Comparison of ENCODE assay signal across 8 cellular contexts in the genomic region with DNA sequence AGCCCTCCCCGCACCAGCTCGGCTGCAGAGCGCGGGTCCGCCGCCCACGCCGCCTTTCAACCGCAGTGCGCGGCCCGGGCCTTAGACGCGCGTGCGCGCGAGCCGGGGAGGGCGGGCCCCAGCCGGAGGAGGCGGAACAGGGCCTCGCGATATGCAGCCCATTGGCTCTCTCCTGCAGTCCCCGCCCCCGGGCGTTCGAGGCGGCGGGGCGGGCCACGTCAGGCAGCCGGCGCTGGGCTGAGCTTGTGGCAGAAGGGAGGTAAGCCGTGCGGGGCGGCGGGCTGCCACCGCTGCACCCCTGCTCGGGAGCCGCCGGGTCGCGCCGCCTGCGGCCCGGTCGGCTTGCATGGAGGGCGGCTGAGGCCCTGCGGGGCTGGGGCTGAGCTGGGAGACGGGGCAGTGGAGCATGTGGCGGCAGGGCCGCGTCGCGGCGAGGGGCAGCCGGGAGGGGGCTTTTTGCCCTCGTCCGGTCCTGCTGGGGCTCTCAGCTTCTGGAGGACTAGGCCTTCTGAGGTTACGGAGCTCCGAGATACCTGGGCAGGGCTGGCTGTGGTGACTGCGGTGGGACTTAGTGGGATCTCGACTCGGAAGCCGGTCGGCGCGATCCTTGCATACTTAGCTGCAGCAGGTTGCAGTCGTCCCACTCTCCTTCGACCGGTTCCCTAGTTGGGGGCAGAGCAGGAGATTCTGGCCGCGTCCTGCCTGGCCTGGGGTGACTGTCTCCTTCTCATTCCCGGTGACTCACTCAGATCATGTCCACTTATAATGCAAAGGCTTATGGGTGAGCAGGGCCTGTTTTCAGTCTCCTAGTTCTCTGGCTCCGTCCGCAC. TPM values are rescaled to one million over a fixed set of nuclear protein-coding genes. Genes with fewer than 3 reads are reported as not detected.
A peak's percentile ranks its signal among the peaks of the same experiment; 100 is the strongest.
DNase-seq lines count a peak whose midpoint lies in the region; ATAC-seq and TF ChIP-seq lines count a peak whose summit lies in the region.

A gene with protein sequence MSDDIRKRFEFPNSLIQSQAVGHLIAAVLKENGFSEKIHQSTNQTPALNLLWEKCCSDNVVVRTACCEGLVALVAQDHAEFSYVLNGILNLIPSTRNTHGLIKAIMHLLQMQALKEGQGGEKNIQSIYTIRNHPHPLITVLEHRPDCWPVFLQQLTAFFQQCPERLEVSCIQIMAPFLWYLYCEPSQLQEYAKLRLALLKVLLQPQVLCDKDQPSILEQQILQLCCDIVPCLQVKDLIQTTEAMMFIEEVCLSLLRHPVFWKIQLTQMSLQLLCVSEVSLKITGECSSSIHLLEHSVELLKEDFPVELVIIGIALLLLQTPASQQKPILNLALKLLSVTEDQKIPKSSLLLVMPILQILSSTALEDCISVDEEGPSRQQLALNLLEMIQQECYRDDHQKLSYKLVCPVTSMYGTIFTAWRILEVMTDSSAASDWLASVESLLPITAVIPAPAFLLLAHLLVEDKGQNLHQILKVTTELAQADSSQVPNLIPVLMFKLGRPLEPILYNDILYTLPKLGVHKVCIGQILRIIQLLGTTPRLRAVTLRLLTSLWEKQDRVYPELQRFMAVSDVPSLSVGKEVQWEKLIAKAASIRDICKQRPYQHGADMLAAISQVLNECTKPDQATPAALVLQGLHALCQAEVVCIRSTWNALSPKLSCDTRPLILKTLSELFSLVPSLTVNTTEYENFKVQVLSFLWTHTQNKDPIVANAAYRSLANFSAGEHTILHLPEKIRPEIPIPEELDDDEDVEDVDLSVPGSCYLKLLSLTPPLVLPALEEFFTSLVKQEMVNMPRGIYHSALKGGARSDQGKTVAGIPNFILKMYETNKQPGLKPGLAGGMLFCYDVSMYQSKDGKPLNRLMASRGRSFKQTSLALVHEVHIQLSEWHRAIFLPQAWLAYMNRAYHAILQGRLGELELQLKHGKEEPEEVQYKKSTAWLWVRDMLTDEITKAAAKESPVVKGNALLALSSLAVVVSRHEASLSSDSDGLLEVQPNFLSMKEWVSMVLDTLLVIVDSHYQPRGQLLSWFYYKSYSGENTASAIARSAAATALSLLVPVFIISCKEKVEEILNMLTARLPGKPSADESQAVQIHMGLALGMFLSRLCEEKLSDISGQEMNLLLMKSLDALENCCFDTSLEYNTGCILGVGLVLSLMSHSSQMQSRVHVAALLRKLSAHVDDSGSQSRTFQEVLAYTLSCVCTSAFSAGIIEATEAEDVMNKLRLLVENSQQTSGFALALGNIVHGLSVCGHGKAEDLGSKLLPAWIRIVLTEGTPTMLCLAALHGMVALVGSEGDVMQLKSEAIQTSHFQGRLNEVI (N-terminal part only) (plus strand): TSS at position 225 of the 830 bp plus-strand sequence. CDS start 31,095 bp downstream, outside the sequence.

- peak within 1 kb of the TSS; percentile 69 for H3K14ac ChIP-seq in trophoblast cell (ENCODE audit: low read length)

- peaks cover 4% of the 10 kb centered on the region for H3K79me2 ChIP-seq in trophoblast cell (ENCODE audit: control insufficient read depth, insufficient read depth, low read length, poor library complexity)

- H3K9ac ChIP-seq in trophoblast cell (ENCODE audit: low read length), result peak within 1 kb of the TSS; percentile 92

- H3K79me1 ChIP-seq in trophoblast cell (ENCODE audit: low read length), result peaks cover 7% of the 10 kb centered on the region

- H3K27ac ChIP-seq in cardiac muscle cell (peak within 1 kb of the TSS; percentile 90), trophoblast cell (ENCODE audit: low read depth, low read length) (peak within 1 kb of the TSS; percentile 85), transverse colon (peak within 1 kb of the TSS; percentile 91 to 98 (median 95))

- H3K9me3 Mint-ChIP-seq in HFFc6, result no peaks in the 10 kb centered on the region
- no peaks in the 10 kb centered on the region for H3K9me3 Mint-ChIP-seq in activated naive CD8-positive, alpha-beta T cell treated with anti-CD3 and anti-CD28 coated beads, Interleukin-2, amount 50 U/mL, for 24 hours

- H3K36me3 Mint-ChIP-seq in HFFc6 (ENCODE audit: low read depth), result no peaks in the 10 kb centered on the region
- no peaks in the 10 kb centered on the region for H3K36me3 Mint-ChIP-seq in activated naive CD8-positive, alpha-beta T cell treated with anti-CD3 and anti-CD28 coated beads, Interleukin-2, amount 50 U/mL, for 24 hours (ENCODE audit: low read depth)

- H3K36me3 ChIP-seq in GM06990 (ENCODE audit: control insufficient read depth, insufficient read depth, low read length) (no peaks in the 10 kb centered on the region), cardiac muscle cell (no peaks in the 10 kb centered on the region), trophoblast cell (ENCODE audit: control insufficient read depth in 1 of 2, insufficient read depth in 2 of 2, low read length in 2 of 2) (no peaks in the 10 kb centered on the region), transverse colon (no peaks in the 10 kb centered on the region)

- 0 out of 2 replicates have a peak, but pooled peaks cover 2% of the 10 kb centered on the region for H3K27me3 Mint-ChIP-seq in HFFc6 (ENCODE audit: insufficient read depth)
- H3K27me3 Mint-ChIP-seq in activated naive CD8-positive, alpha-beta T cell treated with anti-CD3 and anti-CD28 coated beads, Interleukin-2, amount 50 U/mL, for 24 hours, result no peaks in the 10 kb centered on the region

- H3K27me3 ChIP-seq in GM06990 (replicated peaks; ENCODE audit: control insufficient read depth, insufficient read depth, low read length), result no peaks in the 10 kb centered on the region
- H3K27me3 ChIP-seq in cardiac muscle cell, result no peaks in the 10 kb centered on the region
- H3K27me3 ChIP-seq in trophoblast cell (ENCODE audit: insufficient read depth, low read length), result no peaks in the 10 kb centered on the region
- no peaks in the 10 kb centered on the region for H3K27me3 ChIP-seq in transverse colon

- TF ChIP-seq POLR2A in NB4 (IDR thresholded peaks at IDR 0.05; ENCODE audit: extremely low read depth, insufficient read length), result peak; percentile 97
- TF ChIP-seq POLR2A in transverse colon (IDR thresholded peaks at IDR 0.05), result peak; percentile 88

- H3K4me2 ChIP-seq in trophoblast cell (ENCODE audit: low read length), result peak within 1 kb of the TSS; percentile 75

- peak within 1 kb of the TSS; percentile 95 for H3K27ac Mint-ChIP-seq in HFFc6
- H3K27ac Mint-ChIP-seq in activated naive CD8-positive, alpha-beta T cell treated with anti-CD3 and anti-CD28 coated beads, Interleukin-2, amount 50 U/mL, for 24 hours, result peak within 1 kb of the TSS; percentile 76

- H3K4me1 Mint-ChIP-seq in HFFc6 (ENCODE audit: low read depth), result peaks cover 16% of the 10 kb centered on the region
- H3K4me1 Mint-ChIP-seq in activated naive CD8-positive, alpha-beta T cell treated with anti-CD3 and anti-CD28 coated beads, Interleukin-2, amount 50 U/mL, for 24 hours, result peaks cover 32% of the 10 kb centered on the region

- peak; percentile 99 for ATAC-seq in activated naive CD8-positive, alpha-beta T cell treated with anti-CD3 and anti-CD28 coated beads, Interleukin-2, amount 50 U/mL, for 24 hours

- H3K4me3 Mint-ChIP-seq in HFFc6, result peak within 1 kb of the TSS; percentile 92
- peak within 1 kb of the TSS; percentile 87 for H3K4me3 Mint-ChIP-seq in activated naive CD8-positive, alpha-beta T cell treated with anti-CD3 and anti-CD28 coated beads, Interleukin-2, amount 50 U/mL, for 24 hours

- in situ Hi-C loops in transverse colon (cut with MboI; ENCODE audit: low pct_ligation_motif_present in 1 of 4, low pct_unique_long_range_greater_than_20kb in 1 of 4, low sequenced_read_pairs in 3 of 4), result no loop called here

- peak; percentile 98 for DNase-seq in GM06990 (ENCODE audit: extremely low read depth, insufficient read length)
- DNase-seq in HFFc6, result peak; percentile 92
- peak; percentile 100 for DNase-seq in NB4 (ENCODE audit: low read depth)
- DNase-seq in SKM-1 (lab: John Stamatoyannopoulos, UW; ENCODE audit: unreplicated experiment), result peak; percentile 92
- peak; percentile 96 for DNase-seq in activated naive CD8-positive, alpha-beta T cell treated with anti-CD3 and anti-CD28 coated beads, Interleukin-2, amount 50 U/mL, for 24 hours
- peak; percentile 97 to 98 for DNase-seq in cardiac muscle cell (ENCODE audit: low read depth in 1 of 2, low spot score in 1 of 2)
- peak; percentile 98 for DNase-seq in trophoblast cell
- peak; percentile 97 for DNase-seq in transverse colon

- H4K91ac ChIP-seq in trophoblast cell (ENCODE audit: low read depth, low read length), result peak within 1 kb of the TSS; percentile 80

- peak within 1 kb of the TSS; percentile 21 for H2AK5ac ChIP-seq in trophoblast cell (ENCODE audit: low read length)

- H3K18ac ChIP-seq in trophoblast cell (ENCODE audit: low read length), result peak within 1 kb of the TSS; percentile 82

- peak within 1 kb of the TSS; percentile 58 for H3K4ac ChIP-seq in trophoblast cell (ENCODE audit: low read depth, low read length)

- H3K23ac ChIP-seq in trophoblast cell (ENCODE audit: low read length), result no peak within 1 kb of the TSS

- no CpG with 5 or more reads among the region's 77 CpGs for WGBS in trophoblast cell (ENCODE audit: extremely low coverage, insufficient coverage, insufficient read length)
- 1% methylated on average over 71 of the region's 77 CpGs; no CpG with 5 or more reads in 1 of the 2 donors for WGBS in transverse colon (ENCODE audit: low coverage in 1 of 2), 2 donors

- TF ChIP-seq EP300 in transverse colon (IDR thresholded peaks at IDR 0.05; ENCODE audit: low read depth), result no peak

- H2BK5ac ChIP-seq in trophoblast cell (ENCODE audit: low read depth, low read length, poor library complexity), result peak within 1 kb of the TSS; percentile 81

- H3K4me1 ChIP-seq in cardiac muscle cell (ENCODE audit: low read depth), result peaks cover 18% of the 10 kb centered on the region
- peaks cover 0 to 4% of the 10 kb centered on the region in 2 experiments for H3K4me1 ChIP-seq in trophoblast cell (ENCODE audit: control insufficient read depth in 1 of 2, insufficient read depth in 2 of 2, low read length in 2 of 2)
- peaks cover 11 to 31% (median 14%) of the 10 kb centered on the region in 4 donors for H3K4me1 ChIP-seq in transverse colon

- intact Hi-C loops in transverse colon (cut with DNase I; ENCODE audit: low total_unique reads), result loop anchor here (5.0 kb wide), 1 partner anchor 62 kb away; the partner anchor contains the start of gene MLLT3

- H3K9me3 ChIP-seq in cardiac muscle cell (ENCODE audit: low read depth) (no peaks in the 10 kb centered on the region), trophoblast cell (ENCODE audit: insufficient read depth, low read depth, low read length) (peaks cover 1% of the 10 kb centered on the region), transverse colon (no peaks in the 10 kb centered on the region)

- H3K4me3 ChIP-seq in GM06990 (replicated peaks; ENCODE audit: low read depth, low read length) (peak within 1 kb of the TSS; percentile 84), NB4 (ENCODE audit: low read depth, low read length) (peak within 1 kb of the TSS; percentile 86), cardiac muscle cell (peak within 1 kb of the TSS; percentile 40), trophoblast cell (ENCODE audit: low read depth, low read length) (peak within 1 kb of the TSS; percentile 91), transverse colon (peak within 1 kb of the TSS; percentile 80 to 91 (median 82))

- H2BK120ac ChIP-seq in trophoblast cell (ENCODE audit: insufficient read depth, low read length, poor library complexity), result peak within 1 kb of the TSS; percentile 45

- TF ChIP-seq CTCF in GM06990 (IDR thresholded peaks at IDR 0.05; ENCODE audit: insufficient read depth, low read length, poor library complexity, severe bottlenecking), result no peak
- no peak for TF ChIP-seq CTCF in HFFc6 (IDR thresholded peaks at IDR 0.05)
- TF ChIP-seq CTCF in NB4 (IDR thresholded peaks at IDR 0.05; ENCODE audit: low read depth, low read length), result no peak
- no peak for TF ChIP-seq CTCF in cardiac muscle cell (IDR thresholded peaks at IDR 0.05; ENCODE audit: low read depth, low read length)
- TF ChIP-seq CTCF in transverse colon (IDR thresholded peaks at IDR 0.05), result peak in 1 of 5 experiments; percentile 22

- H2BK12ac ChIP-seq in trophoblast cell (ENCODE audit: low read length), result no peak within 1 kb of the TSS

- H4K12ac ChIP-seq in trophoblast cell (ENCODE audit: low read depth, low read length), result peak within 1 kb of the TSS; percentile 73

- H2AFZ ChIP-seq in trophoblast cell (ENCODE audit: insufficient read depth, low read length, poor library complexity), result peak within 1 kb of the TSS; percentile 72

- H4K8ac ChIP-seq in trophoblast cell (ENCODE audit: low read depth, low read length), result peak within 1 kb of the TSS; percentile 70

RNA-seq across cellular contexts. Expression of the gene that starts here (rescaled TPM):
- 10 to 100 TPM; 31.8 to 46.7 (median 39.2) TPM for total RNA-seq in HFFc6 (2021; fragmentation: NEBNext Ultra II Directional; extraction: Animal tissue kit (Norgen Biotek cat#: 25700))
- total RNA-seq in cardiac muscle cell (52.0 and 57.0 TPM in 2 replicates), transverse colon (10 to 100 TPM in 3 of 4 donors, 1 to 10 TPM in 1; 7.8 to 41.2 (median 32.0) TPM)
- polyA plus RNA-seq in cardiac muscle cell, result 32.9 and 47.0 TPM in 2 replicates
- 16.8 and 17.7 TPM in 2 replicates for polyA plus RNA-seq in trophoblast cell (2013)

Comparison
In these comparisons a context has a peak if more than half of its experiments do, and no peak if none do; other contexts are left out.
1. Peak in every context shown above with its lines: DNase-seq, ATAC-seq, H3K4me3 ChIP-seq and H3K27ac ChIP-seq.
2. H3K4me3 ChIP-seq: peak in every context shown above with its lines; median percentile 91 in trophoblast cell; 86 in NB4; 84 in GM06990; 82 in transverse colon; 40 in cardiac muscle cell.